In genomic region chr19:13241321-13242104, GRCh38 we compare ENCODE assay signal across 11 cellular contexts.
DNase-seq lines count a peak whose midpoint lies in the region; ATAC-seq and TF ChIP-seq lines count a peak whose summit lies in the region.
"Had no signal": no experiment of that assay in that cellular context is flagged by ENCODE, and none has a peak within 500 bp of the region (broad histone marks: within the 10 kb centered on the region; RNA-seq: fewer than 3 reads in every experiment).

No MANE protein-coding gene starts in this region.

- no peak for ATAC-seq in natural killer cell treated with Interleukin-12 subunit alpha and Interleukin-12 subunit beta and Interleukin-15 and Interleukin-18, amount 100 ng/mL, for 72 hours
- ATAC-seq in natural killer cell = no peak
- peak; percentile 39 to 65 for ATAC-seq in stimulated activated naive B cell treated with anti-CD40 and anti-IgM and Interleukin-4, amounts not matched to agents 10 μg/mL and 1 μg/mL and 100 μg/mL, for 72 hours (replicated peaks)
- no peak for ATAC-seq in GM21717 (IDR thresholded peaks at IDR 0.05; ENCODE audit: unreplicated experiment)
- no peak for ATAC-seq in HG03432 (IDR thresholded peaks at IDR 0.05; ENCODE audit: unreplicated experiment)

- H3K36me3 Mint-ChIP-seq in natural killer cell treated with Interleukin-12 subunit alpha and Interleukin-12 subunit beta and Interleukin-15 and Interleukin-18, amount 100 ng/mL, for 72 hours = no peaks in the 10 kb centered on the region
- no peaks in the 10 kb centered on the region for H3K36me3 Mint-ChIP-seq in natural killer cell
- H3K36me3 Mint-ChIP-seq in stimulated activated naive B cell treated with anti-CD40 and anti-IgM and Interleukin-4, amounts not matched to agents 10 μg/mL and 1 μg/mL and 100 μg/mL, for 72 hours = no peaks in the 10 kb centered on the region

- peaks cover 5% of the 10 kb centered on the region for H3K4me1 ChIP-seq in OCI-LY7 (ENCODE audit: insufficient read depth, low read length, poor library complexity, severe bottlenecking)
- H3K4me1 ChIP-seq: breast epithelium had no signal

- H3K27me3 Mint-ChIP-seq in natural killer cell treated with Interleukin-12 subunit alpha and Interleukin-12 subunit beta and Interleukin-15 and Interleukin-18, amount 100 ng/mL, for 72 hours = peaks cover 0 to 6% of the 10 kb centered on the region in 2 donors
- H3K27me3 Mint-ChIP-seq in natural killer cell (ENCODE audit: low read depth in 2 of 2) = no peaks in the 10 kb centered on the region
- no peaks in the 10 kb centered on the region for H3K27me3 Mint-ChIP-seq in stimulated activated naive B cell treated with anti-CD40 and anti-IgM and Interleukin-4, amounts not matched to agents 10 μg/mL and 1 μg/mL and 100 μg/mL, for 72 hours

- H2AFZ ChIP-seq in OCI-LY7 (ENCODE audit: low read length) = no peak overlapping the region

- no peaks in the 10 kb centered on the region for H3K9me3 Mint-ChIP-seq in natural killer cell treated with Interleukin-12 subunit alpha and Interleukin-12 subunit beta and Interleukin-15 and Interleukin-18, amount 100 ng/mL, for 72 hours
- H3K9me3 Mint-ChIP-seq in natural killer cell = no peaks in the 10 kb centered on the region
- H3K9me3 Mint-ChIP-seq in stimulated activated naive B cell treated with anti-CD40 and anti-IgM and Interleukin-4, amounts not matched to agents 10 μg/mL and 1 μg/mL and 100 μg/mL, for 72 hours = no peaks in the 10 kb centered on the region
- H3K9me3 Mint-ChIP-seq: T-helper 1 cell treated with Interleukin-12 subunit alpha and Interleukin-12 subunit beta and Interleukin-4 antibody, amounts not matched to agents 30 μg/mL and 1 μg/mL, for 36 hours had no signal

- peaks cover 0 to 11% of the 10 kb centered on the region in 2 donors for H3K4me1 Mint-ChIP-seq in natural killer cell treated with Interleukin-12 subunit alpha and Interleukin-12 subunit beta and Interleukin-15 and Interleukin-18, amount 100 ng/mL, for 72 hours (ENCODE audit: low read depth in 2 of 2)
- peaks cover 0 to 5% of the 10 kb centered on the region in 2 donors for H3K4me1 Mint-ChIP-seq in natural killer cell
- peaks cover 19 to 32% of the 10 kb centered on the region in 2 donors for H3K4me1 Mint-ChIP-seq in stimulated activated naive B cell treated with anti-CD40 and anti-IgM and Interleukin-4, amounts not matched to agents 10 μg/mL and 1 μg/mL and 100 μg/mL, for 72 hours

- no peaks in the 10 kb centered on the region for H3K9me2 ChIP-seq in OCI-LY7 (ENCODE audit: insufficient read depth, low read length)

- H4K20me1 ChIP-seq in OCI-LY7 (ENCODE audit: insufficient read depth, low read length) = no peaks in the 10 kb centered on the region

- no peaks in the 10 kb centered on the region for H3K9me3 ChIP-seq in OCI-LY7 (ENCODE audit: low read length)

- DNase-seq in natural killer cell treated with Interleukin-12 subunit alpha and Interleukin-12 subunit beta and Interleukin-15 and Interleukin-18, amount 100 ng/mL, for 72 hours (ENCODE audit: low spot score) = no peak
- DNase-seq in natural killer cell (no peak), OCI-LY7 (ENCODE audit: low spot score) (peak; percentile 42), choroid plexus epithelial cell (ENCODE audit: low read depth) (no peak), NCI-H187 (lab: John Stamatoyannopoulos, UW) (no peak)
- no peak for DNase-seq in stimulated activated naive B cell treated with anti-CD40 and anti-IgM and Interleukin-4, amounts not matched to agents 10 μg/mL and 1 μg/mL and 100 μg/mL, for 72 hours
- DNase-seq: NCI-H1436 treated with DMSO at 0.1 percent for 48 hours had no signal

- CTCF ChIA-PET in OCI-LY7 (lab: Charles Lee; ENCODE audit: unreplicated experiment) = no interaction called here

- peak overlapping the region; percentile 8 for H3K4me3 Mint-ChIP-seq in natural killer cell treated with Interleukin-12 subunit alpha and Interleukin-12 subunit beta and Interleukin-15 and Interleukin-18, amount 100 ng/mL, for 72 hours
- H3K4me3 Mint-ChIP-seq in natural killer cell = no peak overlapping the region
- H3K4me3 Mint-ChIP-seq in stimulated activated naive B cell treated with anti-CD40 and anti-IgM and Interleukin-4, amounts not matched to agents 10 μg/mL and 1 μg/mL and 100 μg/mL, for 72 hours = no peak overlapping the region

- no peak overlapping the region for H3K27ac Mint-ChIP-seq in natural killer cell treated with Interleukin-12 subunit alpha and Interleukin-12 subunit beta and Interleukin-15 and Interleukin-18, amount 100 ng/mL, for 72 hours
- H3K27ac Mint-ChIP-seq in natural killer cell = no peak overlapping the region
- H3K27ac Mint-ChIP-seq in stimulated activated naive B cell treated with anti-CD40 and anti-IgM and Interleukin-4, amounts not matched to agents 10 μg/mL and 1 μg/mL and 100 μg/mL, for 72 hours = no peak overlapping the region
- H3K27ac Mint-ChIP-seq: T-helper 1 cell treated with Interleukin-12 subunit alpha and Interleukin-12 subunit beta and Interleukin-4 antibody, amounts not matched to agents 30 μg/mL and 1 μg/mL, for 36 hours had no signal

- BruUV-seq in OCI-LY7 (replicated peaks; lab: Mats Ljungman, UMichigan) = no TSS peak

- no peak overlapping the region for H3K4me2 ChIP-seq in OCI-LY7 (ENCODE audit: low read length)

- H3K79me2 ChIP-seq in OCI-LY7 (ENCODE audit: insufficient read depth, low read depth, low read length) = no peaks in the 10 kb centered on the region

- no peak overlapping the region for H3K27ac ChIP-seq in OCI-LY7 (ENCODE audit: low read depth, low read length, poor library complexity, severe bottlenecking)
- H3K27ac ChIP-seq: breast epithelium had no signal

- TF ChIP-seq CTCF in natural killer cell (IDR thresholded peaks at IDR 0.05) = no peak
- TF ChIP-seq CTCF in OCI-LY7 (conservative IDR thresholded peaks at IDR 0.05; ENCODE audit: low read length) = peak; percentile 70
- TF ChIP-seq CTCF in choroid plexus epithelial cell (conservative IDR thresholded peaks at IDR 0.05; ENCODE audit: low read depth, low read length) = peak; percentile 17

- POLR2A ChIA-PET in OCI-LY7 (lab: Charles Lee) = no interaction called here

- H3K4me3 ChIP-seq in OCI-LY7 (ENCODE audit: low read depth, low read length, poor library complexity, severe bottlenecking) (no peak overlapping the region), choroid plexus epithelial cell (ENCODE audit: low read depth, low read length) (no peak overlapping the region)
- H3K4me3 ChIP-seq: breast epithelium had no signal

- no peaks in the 10 kb centered on the region for H3K36me3 ChIP-seq in OCI-LY7 (ENCODE audit: insufficient read depth, low read length)
- H3K36me3 ChIP-seq: breast epithelium had no signal

- intact Hi-C loops in natural killer cell (cut with micrococcal nuclease) (no loop called here), OCI-LY7 (cut with micrococcal nuclease; ENCODE audit: unreplicated experiment) (no loop called here)

Comparison
In these comparisons a context has a peak if more than half of its experiments do, and no peak if none do; other contexts are left out.
1. ATAC-seq: peak in stimulated activated naive B cell treated with anti-CD40 and anti-IgM and Interleukin-4, amounts not matched to agents 10 μg/mL and 1 μg/mL and 100 μg/mL, for 72 hours (2 of 2); none in natural killer cell treated with Interleukin-12 subunit alpha and Interleukin-12 subunit beta and Interleukin-15 and Interleukin-18, amount 100 ng/mL, for 72 hours (0 of 2), natural killer cell (0 of 3), GM21717 (single experiment) and HG03432 (single experiment).